Comparison of ENCODE assay signal across 8 cellular contexts in genomic region chr7:45259966-45260646, GRCh38.
DNase-seq lines count a peak whose midpoint lies in the region; ATAC-seq and TF ChIP-seq lines count a peak whose summit lies in the region.

No MANE protein-coding gene starts in this region.

- DNase-seq in NCI-H2081 (lab: John Stamatoyannopoulos, UW) (peak; percentile 34 to 36), NCI-H2081 treated with DMSO at 0.1 percent for 48 hours (lab: John Stamatoyannopoulos, UW) (no peak), SK-MEL-5 (ENCODE audit: low read depth, low spot score) (peak; percentile 66), heart right ventricle (peak; percentile 43 to 71), psoas muscle (peak; percentile 55 to 75)
- peak; percentile 80 for DNase-seq in activated naive CD4-positive, alpha-beta T cell treated with anti-CD3 and anti-CD28 coated beads, Interleukin-2, amount 10 ng/mL, durations not matched to agents 7 days and 5 days

- H3K27ac ChIP-seq in heart right ventricle (no peak overlapping the region), psoas muscle (no peak overlapping the region)

- intact Hi-C loops in heart right ventricle (cut with DNase I) (loop anchor here (1.0 to 5.0 kb wide), 6 partner anchors 43 to 109 kb away; partner anchors contain the start of gene RAMP3 (in 1 of the 10)), psoas muscle (cut with DNase I) (loop anchor here (1.0 to 2.0 kb wide), 2 partner anchors 105 to 106 kb away; no protein-coding TSS in a partner anchor)

- 22% methylated on average over 30 of the region's 30 CpGs for WGBS in heart right ventricle, 2 donors
- WGBS in psoas muscle, 3 donors, result 22 to 25% (median 25%) methylated on average over 30 of the region's 30 CpGs

- no peaks in the 10 kb centered on the region for H3K36me3 Mint-ChIP-seq in activated naive CD4-positive, alpha-beta T cell treated with anti-CD3 and anti-CD28 coated beads, Interleukin-2, amount 10 ng/mL, durations not matched to agents 7 days and 5 days

- H3K27me3 ChIP-seq in heart right ventricle (peaks cover 0 to 25% (median 0%) of the 10 kb centered on the region in 7 donors), psoas muscle (ENCODE audit: insufficient read depth in 3 of 3, low read length in 2 of 3) (peaks cover 0 to 4% (median 0%) of the 10 kb centered on the region in 3 donors)

- ATAC-seq in HG03354 (IDR thresholded peaks at IDR 0.05; ENCODE audit: poor library complexity, severe bottlenecking, unreplicated experiment), result peak; percentile 83
- ATAC-seq in heart right ventricle, result peak; percentile 56 to 95 (median 82)
- peak; percentile 57 to 80 (median 70) for ATAC-seq in psoas muscle
- ATAC-seq in GM21825 (IDR thresholded peaks at IDR 0.05; ENCODE audit: unreplicated experiment), result no peak

- no peaks in the 10 kb centered on the region for H3K9me3 ChIP-seq in heart right ventricle
- H3K9me3 ChIP-seq in psoas muscle, result no peaks in the 10 kb centered on the region

- H3K4me1 Mint-ChIP-seq in activated naive CD4-positive, alpha-beta T cell treated with anti-CD3 and anti-CD28 coated beads, Interleukin-2, amount 10 ng/mL, durations not matched to agents 7 days and 5 days, result peaks cover 5% of the 10 kb centered on the region

- H3K9me3 Mint-ChIP-seq in activated naive CD4-positive, alpha-beta T cell treated with anti-CD3 and anti-CD28 coated beads, Interleukin-2, amount 10 ng/mL, durations not matched to agents 7 days and 5 days, result no peaks in the 10 kb centered on the region

- in situ Hi-C loops in SK-MEL-5 (cut with HindIII; ENCODE audit: low pct_unique_long_range_greater_than_20kb, low sequenced_read_pairs), result no loop called here

- H3K27ac Mint-ChIP-seq in activated naive CD4-positive, alpha-beta T cell treated with anti-CD3 and anti-CD28 coated beads, Interleukin-2, amount 10 ng/mL, durations not matched to agents 7 days and 5 days, result no peak overlapping the region

- peaks cover 0 to 15% (median 0%) of the 10 kb centered on the region in 9 donors for H3K4me1 ChIP-seq in heart right ventricle
- H3K4me1 ChIP-seq in psoas muscle, result no peaks in the 10 kb centered on the region

- TF ChIP-seq CTCF in heart right ventricle (IDR thresholded peaks at IDR 0.05) (peak; percentile 95 to 99 (median 98)), psoas muscle (IDR thresholded peaks at IDR 0.05) (peak; percentile 96)

- H3K27me3 Mint-ChIP-seq in activated naive CD4-positive, alpha-beta T cell treated with anti-CD3 and anti-CD28 coated beads, Interleukin-2, amount 10 ng/mL, durations not matched to agents 7 days and 5 days, result peaks cover 44% of the 10 kb centered on the region

- H3K4me3 ChIP-seq in heart right ventricle (peak overlapping the region in 1 of 10 donors; percentile 17), psoas muscle (no peak overlapping the region)

- no peaks in the 10 kb centered on the region for H3K36me3 ChIP-seq in heart right ventricle
- H3K36me3 ChIP-seq in psoas muscle (ENCODE audit: insufficient read depth in 1 of 2, low read depth in 1 of 2), result no peaks in the 10 kb centered on the region

- CTCF ChIA-PET in activated naive CD4-positive, alpha-beta T cell treated with anti-CD3 and anti-CD28 coated beads, Interleukin-2, amount 10 ng/mL, durations not matched to agents 7 days and 5 days (lab: Charles Lee), result interaction anchor here (0.7 to 4.6 kb wide), 18 partner anchors 9 to 594 kb away, joined by 3 to 119 read pairs (median 4); partner anchors contain the start of gene RAMP3

- H3K4me3 Mint-ChIP-seq in activated naive CD4-positive, alpha-beta T cell treated with anti-CD3 and anti-CD28 coated beads, Interleukin-2, amount 10 ng/mL, durations not matched to agents 7 days and 5 days, result no peak overlapping the region
